ENCODE assay signal across 8 cellular contexts in the genomic region with DNA sequence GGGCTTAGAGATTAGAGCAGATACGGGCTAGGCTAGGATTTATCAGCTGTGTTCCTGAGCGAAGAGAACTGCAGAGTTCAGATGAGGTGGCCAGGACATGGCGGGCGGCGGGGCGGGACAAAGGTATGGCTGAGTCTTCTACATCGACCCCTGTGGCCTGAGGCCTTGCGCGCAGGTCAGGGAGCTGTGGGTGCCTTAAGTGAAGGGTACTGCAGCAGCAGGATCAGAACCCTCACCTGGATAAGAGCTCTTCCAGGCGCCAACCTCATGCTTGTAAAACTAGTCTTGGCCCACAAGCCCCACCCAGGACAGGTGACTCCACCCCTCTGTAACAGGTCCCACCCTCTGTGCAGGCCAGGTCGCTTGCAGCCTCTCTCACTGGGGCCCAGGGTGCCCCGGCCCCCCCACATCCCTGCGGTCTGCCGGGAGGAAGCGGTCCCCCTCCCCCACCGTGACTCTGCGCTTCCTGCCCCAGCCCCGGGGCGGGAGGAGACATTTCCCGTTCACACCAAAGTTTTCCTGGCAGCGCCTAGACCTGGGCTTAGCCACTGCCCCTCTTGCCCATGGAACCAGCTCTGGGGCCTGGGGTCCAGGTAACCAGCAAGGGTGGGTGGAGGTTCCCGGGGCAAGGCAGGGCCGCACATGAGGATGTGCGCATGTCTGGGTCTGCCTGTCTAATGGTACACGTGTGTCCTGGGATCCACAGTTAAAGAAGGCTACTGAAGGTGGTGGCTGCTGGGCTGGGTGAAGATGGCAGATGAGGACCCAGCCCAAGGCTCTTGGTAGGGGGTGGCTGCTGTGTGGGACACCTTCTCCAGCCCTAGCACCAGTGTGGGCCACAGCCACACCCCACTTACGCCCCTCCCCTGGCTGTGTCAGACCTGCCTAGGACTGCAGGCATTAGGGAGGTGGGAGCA. TPM values are rescaled to one million over a fixed set of nuclear protein-coding genes. Genes with fewer than 3 reads are reported as not detected.
DNase-seq lines count a peak whose midpoint lies in the region; ATAC-seq and TF ChIP-seq lines count a peak whose summit lies in the region.

No MANE protein-coding gene starts in this region.

- 59 to 67% methylated on average over 26 of the region's 26 CpGs for WGBS in heart right ventricle, 2 donors

- ATAC-seq in HG02610 (IDR thresholded peaks at IDR 0.05; ENCODE audit: unreplicated experiment) (peak; percentile 63), heart right ventricle (peak; percentile 67 to 88 (median 78))

- peak overlapping the region in 9 of 10 donors; percentile 35 to 90 (median 62) for H3K27ac ChIP-seq in heart right ventricle

- no peaks in the 10 kb centered on the region for H3K27me3 ChIP-seq in heart right ventricle

- DNase-seq in GM10266 (ENCODE audit: extremely low spot score) (peak; percentile 88), NCI-H82 treated with DMSO at 0.1 percent for 48 hours (lab: John Stamatoyannopoulos, UW; ENCODE audit: unreplicated experiment) (peak; percentile 35), activated T-cell treated with anti-CD3 and anti-CD28 coated beads for 1 hour (ENCODE audit: low read depth) (peak; percentile 76), heart right ventricle (peak; percentile 70 to 71), DMS53 treated with DMSO at 0.1 percent for 48 hours (lab: John Stamatoyannopoulos, UW; ENCODE audit: unreplicated experiment) (no peak), NCI-H128 (lab: John Stamatoyannopoulos, UW; ENCODE audit: unreplicated experiment) (no peak)
- peak; percentile 84 for DNase-seq in stimulated activated CD4-positive, alpha-beta T cell treated with anti-CD3 and anti-CD28 coated beads, Interleukin-4, amount 100 ng/mL, for 24 hours

- H3K36me3 ChIP-seq in heart right ventricle: peaks cover 0 to 40% (median 0%) of the 10 kb centered on the region in 9 donors

- H3K4me3 ChIP-seq in heart right ventricle: peak overlapping the region in 7 of 10 donors; percentile 5 to 53 (median 24)

- H3K9me3 ChIP-seq in heart right ventricle: no peaks in the 10 kb centered on the region

- TF ChIP-seq CTCF in GM10266 (IDR thresholded peaks at IDR 0.05; ENCODE audit: control insufficient read depth, insufficient read depth, low read depth, missing control alignments): no peak
- no peak for TF ChIP-seq CTCF in heart right ventricle (IDR thresholded peaks at IDR 0.05)

- intact Hi-C loops in heart right ventricle (cut with DNase I): no loop called here

- peaks cover 6 to 80% (median 20%) of the 10 kb centered on the region in 9 donors for H3K4me1 ChIP-seq in heart right ventricle

RNA-seq across cellular contexts. Expression of a gene that starts 8.3 kb away (rescaled TPM):
- total RNA-seq in heart right ventricle: 10 to 100 TPM in 7 of 10 donors, 1 to 10 TPM in 3; 7.6 to 23.1 (median 10.8) TPM
- polyA plus RNA-seq in heart right ventricle: 10 to 100 TPM; 44.0 to 51.1 TPM

RNA-seq across cellular contexts. Expression of a gene that starts 11.2 kb away (rescaled TPM):
- 10 to 100 TPM; 28.8 to 39.9 (median 33.3) TPM for total RNA-seq in heart right ventricle
- polyA plus RNA-seq in heart right ventricle: 100 to 1,000 TPM in 1 of 2 donors, 10 to 100 TPM in 1; 86.1 to 137 TPM

Comparison
In these comparisons a context has a peak if more than half of its experiments do, and no peak if none do; other contexts are left out.
1. DNase-seq: peak in GM10266 (single experiment), NCI-H82 treated with DMSO at 0.1 percent for 48 hours (single experiment), activated T-cell treated with anti-CD3 and anti-CD28 coated beads for 1 hour (single experiment), heart right ventricle (2 of 2) and stimulated activated CD4-positive, alpha-beta T cell treated with anti-CD3 and anti-CD28 coated beads, Interleukin-4, amount 100 ng/mL, for 24 hours (single experiment); none in DMS53 treated with DMSO at 0.1 percent for 48 hours (single experiment) and NCI-H128 (single experiment).